ENCODE assay signal across 8 cellular contexts in the genomic region with DNA sequence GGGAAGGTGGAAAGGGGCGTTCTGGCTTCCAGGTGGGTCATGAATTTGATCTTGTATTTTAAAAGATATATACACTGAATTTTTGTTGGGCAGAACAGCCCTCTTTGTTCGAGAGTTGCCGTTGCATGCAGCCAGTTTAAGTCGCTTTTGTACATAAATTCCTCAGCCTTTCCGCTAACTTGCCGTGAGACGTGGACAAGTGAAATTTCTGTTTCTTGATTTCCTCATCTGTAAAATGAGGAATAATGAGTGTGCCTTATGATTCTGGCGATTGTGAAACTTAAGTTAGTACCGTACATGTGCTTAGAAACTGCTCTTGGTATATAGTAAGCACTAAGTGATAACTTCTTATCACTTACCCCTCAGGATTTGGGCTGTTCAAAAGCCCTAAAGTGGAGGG. TPM values are rescaled to one million over a fixed set of nuclear protein-coding genes. Genes with fewer than 3 reads are reported as not detected.
A peak's percentile ranks its signal among the peaks of the same experiment; 100 is the strongest.
DNase-seq lines count a peak whose midpoint lies in the region; ATAC-seq and TF ChIP-seq lines count a peak whose summit lies in the region.

No MANE protein-coding gene starts in this region.

- H3K27ac Mint-ChIP-seq in activated naive CD4-positive, alpha-beta T cell treated with anti-CD3 and anti-CD28 coated beads, Interleukin-2, amount 50 U/mL, for 24 hours: peak overlapping the region; percentile 81
- H3K27ac Mint-ChIP-seq in T-cell (peak overlapping the region; percentile 56 to 84), progenitor cell of endocrine pancreas (peak overlapping the region; percentile 98)

- POLR2A ChIA-PET in T-cell (lab: Charles Lee): no interaction called here

- TF ChIP-seq CTCF in progenitor cell of endocrine pancreas (IDR thresholded peaks at IDR 0.05; ENCODE audit: unreplicated experiment): no peak

- peaks cover 56% of the 10 kb centered on the region for H3K4me1 Mint-ChIP-seq in activated naive CD4-positive, alpha-beta T cell treated with anti-CD3 and anti-CD28 coated beads, Interleukin-2, amount 50 U/mL, for 24 hours
- H3K4me1 Mint-ChIP-seq in T-cell: peaks cover 55 to 61% (median 57%) of the 10 kb centered on the region in 3 donors
- H3K4me1 Mint-ChIP-seq in progenitor cell of endocrine pancreas (ENCODE audit: low read depth): peaks cover 33% of the 10 kb centered on the region

- ATAC-seq in T-cell (replicated peaks in 1 of 4) (no peak), GM18909 (IDR thresholded peaks at IDR 0.05; ENCODE audit: poor library complexity, unreplicated experiment) (no peak)

- no peak for DNase-seq in activated naive CD4-positive, alpha-beta T cell treated with Interleukin-2 at 50 U/mL for 16 hours
- peak in 1 of 34 experiments; percentile 5 for DNase-seq in T-cell
- peak; percentile 64 for DNase-seq in fibroblast of peridontal ligament (ENCODE audit: extremely low read depth)
- DNase-seq in progenitor cell of endocrine pancreas (ENCODE audit: low spot score, unreplicated experiment): no peak
- DNase-seq in DMS79 (lab: John Stamatoyannopoulos, UW): no peak
- no peak for DNase-seq in G401 (ENCODE audit: low spot score)

- H3K4me3 Mint-ChIP-seq in activated naive CD4-positive, alpha-beta T cell treated with anti-CD3 and anti-CD28 coated beads, Interleukin-2, amount 50 U/mL, for 24 hours: peak overlapping the region; percentile 97
- peak overlapping the region; percentile 90 to 93 (median 91) for H3K4me3 Mint-ChIP-seq in T-cell
- H3K4me3 Mint-ChIP-seq in progenitor cell of endocrine pancreas (ENCODE audit: low read depth): peak overlapping the region; percentile 96

- CTCF ChIA-PET in T-cell (lab: Charles Lee): no interaction called here

- in situ Hi-C loops in G401 (cut with HindIII; ENCODE audit: low sequenced_read_pairs): no loop called here

- peaks cover 19% of the 10 kb centered on the region for H3K36me3 Mint-ChIP-seq in activated naive CD4-positive, alpha-beta T cell treated with anti-CD3 and anti-CD28 coated beads, Interleukin-2, amount 50 U/mL, for 24 hours
- H3K36me3 Mint-ChIP-seq in T-cell: peaks cover 23% of the 10 kb centered on the region
- peaks cover 20% of the 10 kb centered on the region for H3K36me3 Mint-ChIP-seq in progenitor cell of endocrine pancreas (ENCODE audit: insufficient read depth)

- H3K9me3 Mint-ChIP-seq in activated naive CD4-positive, alpha-beta T cell treated with anti-CD3 and anti-CD28 coated beads, Interleukin-2, amount 50 U/mL, for 24 hours: no peaks in the 10 kb centered on the region
- no peaks in the 10 kb centered on the region for H3K9me3 Mint-ChIP-seq in T-cell
- H3K9me3 Mint-ChIP-seq in progenitor cell of endocrine pancreas (ENCODE audit: low read depth): no peaks in the 10 kb centered on the region

- H3K27me3 Mint-ChIP-seq in activated naive CD4-positive, alpha-beta T cell treated with anti-CD3 and anti-CD28 coated beads, Interleukin-2, amount 50 U/mL, for 24 hours: no peaks in the 10 kb centered on the region
- no peaks in the 10 kb centered on the region for H3K27me3 Mint-ChIP-seq in T-cell
- H3K27me3 Mint-ChIP-seq in progenitor cell of endocrine pancreas: no peaks in the 10 kb centered on the region

RNA-seq across cellular contexts. Expression of gene CCNJ, which starts 1.3 kb away (rescaled TPM):
- 1 to 10 TPM; 5.6 to 6.1 (median 5.9) TPM for total RNA-seq in T-cell
- total RNA-seq in progenitor cell of endocrine pancreas: 45.8 and 46.6 TPM in 2 replicates
- total RNA-seq in G401 (2014; rRNA removed; shearing (Covaris generic)): 6.2 and 8.1 TPM in 2 replicates
